ENCODE assay signal across 8 cellular contexts in the genomic region with DNA sequence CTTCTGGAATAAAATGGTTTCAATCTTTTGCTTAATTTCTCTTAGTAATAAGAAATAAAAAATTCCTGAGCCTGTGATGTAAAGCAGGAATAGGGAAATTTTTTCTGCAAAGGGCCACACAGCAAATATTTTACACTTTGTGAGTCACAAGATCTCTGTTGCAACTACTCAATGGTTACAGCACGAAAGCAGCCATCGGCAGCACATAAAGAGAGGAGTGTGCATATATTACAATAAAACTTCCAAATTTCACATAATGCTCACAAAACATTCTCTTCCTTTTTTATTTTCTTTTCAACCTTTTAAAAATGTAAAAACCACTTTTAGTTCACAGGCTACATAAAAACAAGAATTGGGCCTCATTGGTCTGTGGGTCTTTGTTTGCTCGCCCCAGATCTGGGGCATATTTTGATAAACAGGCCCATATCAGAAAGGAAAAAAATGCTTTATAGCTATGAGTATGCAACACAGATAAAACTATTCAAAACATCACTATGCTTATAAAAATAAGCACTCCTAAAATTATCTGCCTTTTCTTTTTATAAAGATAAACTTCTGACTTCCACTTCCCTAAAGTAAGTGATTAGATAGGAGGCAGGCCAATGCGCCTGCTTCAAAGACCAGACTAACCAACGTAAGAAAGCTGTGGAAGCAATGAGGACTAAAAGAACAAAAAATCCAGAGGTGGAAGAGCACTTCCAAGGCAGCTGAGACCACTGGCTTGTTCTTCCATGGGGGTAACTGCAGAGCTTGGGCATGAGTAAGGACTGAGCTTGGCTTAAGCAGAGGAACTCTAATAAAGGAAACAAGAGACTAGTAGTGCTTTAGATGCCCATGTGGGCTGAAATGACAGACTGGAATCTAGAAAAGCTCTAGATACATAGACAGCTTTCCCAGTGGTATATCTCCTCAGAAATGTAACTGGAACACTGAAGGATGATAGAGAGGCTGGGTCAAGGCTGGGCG. TPM values are rescaled to one million over a fixed set of nuclear protein-coding genes. Genes with fewer than 3 reads are reported as not detected.
DNase-seq lines count a peak whose midpoint lies in the region; ATAC-seq, FAIRE-seq and TF ChIP-seq lines count a peak whose summit lies in the region.

No MANE protein-coding gene starts in this region.

- no peaks in the 10 kb centered on the region for H3K27me3 ChIP-seq in pancreas

- 62 to 64% methylated on average over 6 of the region's 6 CpGs for WGBS in pancreas, 2 donors

- TF ChIP-seq CTCF in GM12864 (IDR thresholded peaks at IDR 0.05; ENCODE audit: low read depth, low read length, missing control alignments) (no peak), choroid plexus epithelial cell (conservative IDR thresholded peaks at IDR 0.05; ENCODE audit: low read depth, low read length) (no peak), pancreas (IDR thresholded peaks at IDR 0.05) (no peak)

- no peak for FAIRE-seq in pancreas (lab: Jason Lieb, UNC)

- H3K9me3 ChIP-seq in pancreas = no peaks in the 10 kb centered on the region

- no peaks in the 10 kb centered on the region for H3K36me3 ChIP-seq in pancreas

- H3K4me3 ChIP-seq in GM12864 (ENCODE audit: low read depth, low read length) (peak overlapping the region; percentile 23; the same call in 1 of the 2 replicates), choroid plexus epithelial cell (ENCODE audit: low read depth, low read length) (no peak overlapping the region), pancreas (no peak overlapping the region)

- H3K4me1 ChIP-seq in pancreas = peaks cover 0 to 23% (median 22%) of the 10 kb centered on the region in 3 donors

- H3K27ac ChIP-seq in pancreas = no peak overlapping the region

- ATAC-seq in pancreas = peak in 3 of 4 donors; percentile 35 to 66 (median 53)
- ATAC-seq in HG02870 (IDR thresholded peaks at IDR 0.05; ENCODE audit: unreplicated experiment) = no peak
- no peak for ATAC-seq in HG02763 (IDR thresholded peaks at IDR 0.05; ENCODE audit: unreplicated experiment)

- intact Hi-C loops in pancreas (cut with DNase I) = no loop called here

- DNase-seq in GM12864 (ENCODE audit: low read depth) (no peak), M059J (ENCODE audit: low read depth) (peak; percentile 28), choroid plexus epithelial cell (ENCODE audit: low read depth) (peak; percentile 89), pancreas (no peak), GDM1 (lab: John Stamatoyannopoulos, UW) (no peak)
- DNase-seq in stimulated activated CD4-positive, alpha-beta T cell treated with anti-CD3 and anti-CD28 coated beads, Interleukin-1b, Interleukin-23, amount 100 ng/mL, for 48 hours = no peak

RNA-seq across cellular contexts. Expression of gene MYCBP2, which starts 26.4 kb away (rescaled TPM):
- 22.8 and 26.7 TPM in 2 replicates for total RNA-seq in M059J (2014; rRNA removed; shearing (Covaris generic))
- total RNA-seq in pancreas = 10 to 100 TPM; 38.3 to 49.1 (median 46.8) TPM
- polyA plus RNA-seq in pancreas = 10 to 100 TPM; 17.6 to 24.8 TPM

Comparison
In these comparisons a context has a peak if more than half of its experiments do, and no peak if none do; other contexts are left out.
1. DNase-seq: peak in M059J (single experiment) and choroid plexus epithelial cell (single experiment); none in GM12864 (single experiment), pancreas (0 of 6), stimulated activated CD4-positive, alpha-beta T cell treated with anti-CD3 and anti-CD28 coated beads, Interleukin-1b, Interleukin-23, amount 100 ng/mL, for 48 hours (single experiment) and GDM1 (single experiment).
2. ATAC-seq: peak in pancreas (3 of 4); none in HG02870 (single experiment) and HG02763 (single experiment).